Comparison of ENCODE assay signal across 15 cellular contexts in the genomic region with DNA sequence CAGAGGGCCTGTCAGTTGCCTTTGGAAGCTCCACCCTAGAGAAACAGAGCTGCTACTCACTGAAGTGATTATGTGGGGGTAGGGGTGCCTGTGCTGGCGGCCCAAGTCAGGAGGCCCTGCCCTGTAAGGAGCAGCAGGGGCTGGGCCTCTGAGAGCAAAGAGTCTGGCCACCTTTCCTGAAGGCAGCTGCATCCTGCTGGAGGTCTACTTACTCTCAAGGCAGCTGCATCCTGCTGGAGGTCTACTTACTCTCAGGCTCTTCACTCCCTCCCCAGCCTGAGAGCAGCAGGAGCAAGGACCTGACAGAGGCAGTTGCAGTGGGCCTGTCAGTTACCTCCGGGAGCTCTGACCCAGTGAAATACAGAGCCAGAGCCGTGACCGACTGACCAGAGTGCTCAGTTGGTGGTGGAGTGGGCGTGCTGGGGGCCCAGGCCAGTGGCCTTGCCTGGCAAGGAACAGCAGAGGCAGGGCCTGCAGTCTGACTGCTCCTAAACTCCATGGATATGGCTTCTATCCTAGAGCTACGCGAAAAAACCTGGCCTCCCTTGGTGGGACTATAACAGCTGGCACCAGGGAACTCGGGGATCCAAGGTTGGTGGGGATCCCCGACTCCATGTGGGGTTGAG. TPM values are rescaled to one million over a fixed set of nuclear protein-coding genes. Genes with fewer than 3 reads are reported as not detected.
DNase-seq lines count a peak whose midpoint lies in the region; TF ChIP-seq lines count a peak whose summit lies in the region.
"Had no signal": no experiment of that assay in that cellular context is flagged by ENCODE, and none has a peak within 500 bp of the region (broad histone marks: within the 10 kb centered on the region; RNA-seq: fewer than 3 reads in every experiment).

No MANE protein-coding gene starts in this region.

- peak overlapping the region; percentile 69 for H3K4me2 ChIP-seq in BLaER1
- H3K4me2 ChIP-seq in neuronal stem cell (ENCODE audit: insufficient read depth, low read length, poor library complexity, severe bottlenecking) = no peak overlapping the region

- H2BK120ac ChIP-seq in neuronal stem cell (ENCODE audit: low read depth, low read length) = no peak overlapping the region

- peak overlapping the region; percentile 77 for H3K27ac ChIP-seq in BLaER1
- H3K27ac ChIP-seq in neuronal stem cell (replicated peaks; ENCODE audit: low read length) = no peak overlapping the region
- H3K27ac ChIP-seq in brain microvascular endothelial cell = no peak overlapping the region
- no peak overlapping the region for H3K27ac ChIP-seq in Peyer's patch
- H3K27ac ChIP-seq: GM23248 had no signal

- peaks cover 20% of the 10 kb centered on the region for H3K9me3 ChIP-seq in BLaER1
- H3K9me3 ChIP-seq in neuronal stem cell (replicated peaks in 1 of 2; ENCODE audit: control insufficient read depth in 2 of 2, insufficient read depth in 1 of 2, low read depth in 1 of 2, low read length in 2 of 2) = peaks cover 0 to 17% of the 10 kb centered on the region in 2 donors
- no peaks in the 10 kb centered on the region for H3K9me3 ChIP-seq in Peyer's patch

- H4K8ac ChIP-seq in neuronal stem cell (ENCODE audit: low read depth, low read length) = no peak overlapping the region

- in situ Hi-C loops in brain microvascular endothelial cell (cut with HindIII; ENCODE audit: low pct_ligation_motif_present, low sequenced_read_pairs) = no loop called here

- no CpG with 5 or more reads among the region's 9 CpGs for WGBS in neuronal stem cell (ENCODE audit: extremely low coverage in 2 of 2, insufficient read length in 2 of 2, insufficient replicate concordance in 1 of 2), 2 donors

- H3K79me1 ChIP-seq in neuronal stem cell (ENCODE audit: low read depth, low read length) = no peaks in the 10 kb centered on the region

- H4K20me1 ChIP-seq in BLaER1 = no peaks in the 10 kb centered on the region

- H2AK5ac ChIP-seq in neuronal stem cell (ENCODE audit: low read depth, low read length) = peak overlapping the region; percentile 24

- no peak overlapping the region for H2BK5ac ChIP-seq in neuronal stem cell (ENCODE audit: low read length)

- no peak overlapping the region; the same call in 1 of the 2 replicates for H3K9ac ChIP-seq in BLaER1
- H3K9ac ChIP-seq in neuronal stem cell (ENCODE audit: low read depth, low read length, poor library complexity) = peak overlapping the region; percentile 32
- H3K9ac ChIP-seq: GM23248 had no signal

- H3K4me3 ChIP-seq in BLaER1 (no peak overlapping the region), choroid plexus epithelial cell (ENCODE audit: low read depth, low read length) (no peak overlapping the region), neuronal stem cell (ENCODE audit: low read length in 2 of 2) (no peak overlapping the region), brain microvascular endothelial cell (ENCODE audit: low read depth, low read length) (no peak overlapping the region), Peyer's patch (no peak overlapping the region)
- H3K4me3 ChIP-seq: GM12878, GM23248 had no signal

- H3K14ac ChIP-seq in neuronal stem cell (ENCODE audit: low read length) = no peak overlapping the region

- no peak overlapping the region for H2BK15ac ChIP-seq in neuronal stem cell (ENCODE audit: low read length)

- H3K36me3 ChIP-seq in BLaER1 = 0 out of 2 replicates have a peak, but pooled peaks cover under 1% of the 10 kb centered on the region
- no peaks in the 10 kb centered on the region for H3K36me3 ChIP-seq in neuronal stem cell (replicated peaks in 1 of 2; ENCODE audit: control insufficient read depth in 2 of 2, insufficient read depth in 2 of 2, low read length in 2 of 2)
- H3K36me3 ChIP-seq in brain microvascular endothelial cell (replicated peaks) = no peaks in the 10 kb centered on the region
- H3K36me3 ChIP-seq in Peyer's patch = no peaks in the 10 kb centered on the region

- no peak overlapping the region for H3K18ac ChIP-seq in neuronal stem cell (ENCODE audit: low read length)

- peaks cover 31% of the 10 kb centered on the region for H3K4me1 ChIP-seq in BLaER1
- no peaks in the 10 kb centered on the region for H3K4me1 ChIP-seq in neuronal stem cell (ENCODE audit: control insufficient read depth in 2 of 2, insufficient read depth in 1 of 2, low read depth in 1 of 2, low read length in 2 of 2)
- no peaks in the 10 kb centered on the region for H3K4me1 ChIP-seq in Peyer's patch

- no peak overlapping the region for H3K4ac ChIP-seq in neuronal stem cell (ENCODE audit: low read length)

- no peak for TF ChIP-seq POLR2A in Peyer's patch (IDR thresholded peaks at IDR 0.05)

- peak; percentile 13 to 48 for DNase-seq in Kasumi-1 (lab: John Stamatoyannopoulos, UW)
- DNase-seq in choroid plexus epithelial cell (ENCODE audit: low read depth) = peak; percentile 11
- DNase-seq in neuronal stem cell (ENCODE audit: low spot score) = no peak
- DNase-seq in brain microvascular endothelial cell = no peak
- no peak for DNase-seq in COLO829 (ENCODE audit: low spot score)
- no peak for DNase-seq in Peyer's patch
- no peak for DNase-seq in activated CD8-positive, alpha-beta memory T cell treated with anti-CD3 and anti-CD28 coated beads for 24 hours
- DNase-seq: GDM1, GM23248, HCEC 1CT, KBM-7, NCI-H1048, NCI-H524 had no signal

- no peak overlapping the region for H3K23ac ChIP-seq in neuronal stem cell (ENCODE audit: low read depth, low read length, poor library complexity)

- no peak overlapping the region for H2AFZ ChIP-seq in neuronal stem cell (ENCODE audit: low read length)
- H2AFZ ChIP-seq: GM23248 had no signal

- H4K91ac ChIP-seq in neuronal stem cell (ENCODE audit: low read depth, low read length, poor library complexity) = no peak overlapping the region

- H3K27me3 ChIP-seq in BLaER1 (no peaks in the 10 kb centered on the region), neuronal stem cell (ENCODE audit: control insufficient read depth in 3 of 3, insufficient read depth in 3 of 3, low read depth in 1 of 3, low read length in 3 of 3) (no peaks in the 10 kb centered on the region), brain microvascular endothelial cell (replicated peaks) (no peaks in the 10 kb centered on the region), Peyer's patch (no peaks in the 10 kb centered on the region)

- TF ChIP-seq CTCF in choroid plexus epithelial cell (conservative IDR thresholded peaks at IDR 0.05; ENCODE audit: low read depth, low read length) (no peak), brain microvascular endothelial cell (IDR thresholded peaks at IDR 0.05; ENCODE audit: low read depth, low read length, missing control alignments) (no peak), Peyer's patch (IDR thresholded peaks at IDR 0.05) (no peak)

- no peak overlapping the region for H2BK12ac ChIP-seq in neuronal stem cell (ENCODE audit: low read length)

RNA-seq across cellular contexts. Expression of a gene that starts 32.3 kb away (rescaled TPM):
- polyA plus RNA-seq in neuronal stem cell (2013, experiment 1 of 2) = 7.5 TPM
- 7.7 TPM for polyA plus RNA-seq in neuronal stem cell (2013, experiment 2 of 2)
- total RNA-seq in Peyer's patch = 100 to 1,000 TPM in 1 of 4 donors, 10 to 100 TPM in 3; 12.6 to 103 (median 33.1) TPM

RNA-seq across cellular contexts. Expression of a gene that starts 35.5 kb away (rescaled TPM):
- 5.0 TPM for polyA plus RNA-seq in neuronal stem cell (2013, experiment 1 of 2)
- polyA plus RNA-seq in neuronal stem cell (2013, experiment 2 of 2) = 3.8 TPM
- 10 to 100 TPM; 27.5 to 48.7 (median 42.6) TPM for total RNA-seq in Peyer's patch

Comparison
In these comparisons a context has a peak if more than half of its experiments do, and no peak if none do; other contexts are left out.
1. DNase-seq: peak in Kasumi-1 (2 of 2) and choroid plexus epithelial cell (single experiment); none in neuronal stem cell (single experiment), brain microvascular endothelial cell (single experiment), COLO829 (single experiment), Peyer's patch (0 of 3) and activated CD8-positive, alpha-beta memory T cell treated with anti-CD3 and anti-CD28 coated beads for 24 hours (single experiment).